1 cellular context compared by ENCODE assay signal in genomic region chr12:80829767-80830166, GRCh38.
TF ChIP-seq lines count a peak whose summit lies in the region.

No MANE protein-coding gene starts in this region.

TF ChIP-seq in IMR-90, 13 proteins besides CTCF, POLR2A, EP300 and RAD21 (continued from another document):
- TF ChIP-seq MAFK (IDR thresholded peaks at IDR 0.05; ENCODE audit: low read depth, low read length), result no peak
